15 cellular contexts compared by ENCODE assay signal in genomic region chr6:167815296-167815980, GRCh38. TPM values are rescaled to one million over a fixed set of nuclear protein-coding genes. Genes with fewer than 3 reads are reported as not detected.
A peak's percentile ranks its signal among the peaks of the same experiment; 100 is the strongest.
DNase-seq lines count a peak whose midpoint lies in the region; ATAC-seq, FAIRE-seq and TF ChIP-seq lines count a peak whose summit lies in the region.
"Had no signal": no experiment of that assay in that cellular context is flagged by ENCODE, and none has a peak within 500 bp of the region (broad histone marks: within the 10 kb centered on the region; RNA-seq: fewer than 3 reads in every experiment).

No MANE protein-coding gene starts in this region.

- intact Hi-C loops in CD4-positive, alpha-beta T cell (cut with DNase I, micrococcal nuclease), result no loop called here
- intact Hi-C loops in Calu3 (cut with micrococcal nuclease; ENCODE audit: unreplicated experiment), result no loop called here

- H3K27ac Mint-ChIP-seq in T-helper 1 cell treated with Interleukin-12 subunit alpha and Interleukin-12 subunit beta and Interleukin-4 antibody, amounts not matched to agents 30 μg/mL and 1 μg/mL, for 36 hours, result no peak overlapping the region
- H3K27ac Mint-ChIP-seq in CD4-positive, alpha-beta T cell, result no peak overlapping the region
- no peak overlapping the region for H3K27ac Mint-ChIP-seq in Calu3 (ENCODE audit: unreplicated experiment)
- H3K27ac Mint-ChIP-seq: activated CD8-positive, alpha-beta T cell treated with anti-CD3 and anti-CD28 coated beads for 36 hours had no signal

- CTCF ChIA-PET in CD4-positive, alpha-beta T cell (lab: Charles Lee), result no interaction called here
- CTCF ChIA-PET in Calu3 (lab: Charles Lee), result no interaction called here

- no peaks in the 10 kb centered on the region for H3K9me3 Mint-ChIP-seq in T-helper 1 cell treated with Interleukin-12 subunit alpha and Interleukin-12 subunit beta and Interleukin-4 antibody, amounts not matched to agents 30 μg/mL and 1 μg/mL, for 36 hours
- no peaks in the 10 kb centered on the region for H3K9me3 Mint-ChIP-seq in CD4-positive, alpha-beta T cell
- no peaks in the 10 kb centered on the region for H3K9me3 Mint-ChIP-seq in Calu3 (ENCODE audit: low read depth, unreplicated experiment)
- H3K9me3 Mint-ChIP-seq: activated CD8-positive, alpha-beta T cell treated with anti-CD3 and anti-CD28 coated beads for 36 hours had no signal

- 93% methylated on average over 25 of the region's 25 CpGs for WGBS in mesenchymal stem cell

- H3K9ac ChIP-seq in mesenchymal stem cell (ENCODE audit: low read length), result no peak overlapping the region

- H2BK5ac ChIP-seq in mesenchymal stem cell (ENCODE audit: low read depth, low read length, poor library complexity, severe bottlenecking), result no peak overlapping the region

- no peak overlapping the region for H2BK120ac ChIP-seq in mesenchymal stem cell (ENCODE audit: low read depth, low read length)

- H3K14ac ChIP-seq in mesenchymal stem cell (ENCODE audit: low read length in 2 of 2), result no peak overlapping the region

- no peaks in the 10 kb centered on the region for H3K4me1 ChIP-seq in mesenchymal stem cell (ENCODE audit: control insufficient read depth, insufficient read depth, low read depth, low read length)

- ATAC-seq in CD4-positive, alpha-beta T cell (ENCODE audit: poor library complexity), result no peak
- ATAC-seq: activated CD8-positive, alpha-beta T cell treated with anti-CD3 and anti-CD28 coated beads for 36 hours had no signal

- no peak overlapping the region for H2AK5ac ChIP-seq in mesenchymal stem cell (ENCODE audit: low read length, severe bottlenecking)

- H3K4me3 ChIP-seq in mesenchymal stem cell (ENCODE audit: insufficient read depth in 1 of 2, low read depth in 1 of 2, low read length in 2 of 2), result peak overlapping the region in 1 of 2 experiments; percentile 28

- H3K18ac ChIP-seq in mesenchymal stem cell (ENCODE audit: low read depth in 1 of 2, low read length in 2 of 2), result no peak overlapping the region

- no peak overlapping the region for H2AFZ ChIP-seq in mesenchymal stem cell (ENCODE audit: low read depth, low read length)

- peaks cover 0 to 2% of the 10 kb centered on the region in 2 experiments for H3K27me3 ChIP-seq in mesenchymal stem cell (ENCODE audit: control insufficient read depth in 1 of 2, insufficient read depth in 1 of 2, low read length in 2 of 2)
- H3K27me3 ChIP-seq in CD4-positive, alpha-beta T cell (ENCODE audit: control insufficient read depth, insufficient read depth, low read length), result peaks cover 19% of the 10 kb centered on the region

- POLR2A ChIA-PET in CD4-positive, alpha-beta T cell (lab: Charles Lee), result no interaction called here

- no peak overlapping the region for H3K27ac ChIP-seq in mesenchymal stem cell (ENCODE audit: low read length, poor library complexity, severe bottlenecking)
- H3K27ac ChIP-seq in CD4-positive, alpha-beta T cell (ENCODE audit: low read depth, low read length), result no peak overlapping the region

- no peaks in the 10 kb centered on the region for H3K36me3 ChIP-seq in mesenchymal stem cell (ENCODE audit: control insufficient read depth in 1 of 2, insufficient read depth in 2 of 2, low read depth in 1 of 2, low read length in 2 of 2)

- peak overlapping the region; percentile 77 for H4K8ac ChIP-seq in mesenchymal stem cell (ENCODE audit: low read length)

- H3K79me1 ChIP-seq in mesenchymal stem cell (replicated peaks; ENCODE audit: low read length, poor library complexity, severe bottlenecking), result no peaks in the 10 kb centered on the region

- H3K36me3 Mint-ChIP-seq in T-helper 1 cell treated with Interleukin-12 subunit alpha and Interleukin-12 subunit beta and Interleukin-4 antibody, amounts not matched to agents 30 μg/mL and 1 μg/mL, for 36 hours (ENCODE audit: low read depth), result no peaks in the 10 kb centered on the region
- H3K36me3 Mint-ChIP-seq in CD4-positive, alpha-beta T cell (ENCODE audit: low read depth), result no peaks in the 10 kb centered on the region
- no peaks in the 10 kb centered on the region for H3K36me3 Mint-ChIP-seq in Calu3 (ENCODE audit: insufficient read depth, unreplicated experiment)

- H4K91ac ChIP-seq in mesenchymal stem cell (ENCODE audit: low read length), result peak overlapping the region; percentile 28

- FAIRE-seq in RCC 7860 (lab: Jason Lieb, UNC), result no peak

- no peak overlapping the region for H2BK12ac ChIP-seq in mesenchymal stem cell (ENCODE audit: low read length in 2 of 2)

- peak overlapping the region; percentile 19 for H2BK15ac ChIP-seq in mesenchymal stem cell (ENCODE audit: low read depth, poor library complexity, severe bottlenecking)

- BruUV-seq in Calu3 (replicated peaks; lab: Mats Ljungman, UMichigan), result no TSS peak

- H3K4ac ChIP-seq in mesenchymal stem cell (ENCODE audit: low read depth in 1 of 2, low read length in 2 of 2), result no peak overlapping the region

- no peak for TF ChIP-seq CTCF in CD4-positive, alpha-beta T cell (IDR thresholded peaks at IDR 0.05)
- TF ChIP-seq CTCF in Calu3 (IDR thresholded peaks at IDR 0.05; ENCODE audit: unreplicated experiment), result no peak

- H3K4me2 ChIP-seq in mesenchymal stem cell (ENCODE audit: low read length, poor library complexity, severe bottlenecking), result no peak overlapping the region

- peak overlapping the region; percentile 29 for H3K4me3 Mint-ChIP-seq in T-helper 1 cell treated with Interleukin-12 subunit alpha and Interleukin-12 subunit beta and Interleukin-4 antibody, amounts not matched to agents 30 μg/mL and 1 μg/mL, for 36 hours
- no peak overlapping the region for H3K4me3 Mint-ChIP-seq in CD4-positive, alpha-beta T cell
- no peak overlapping the region for H3K4me3 Mint-ChIP-seq in Calu3 (ENCODE audit: low read depth, unreplicated experiment)
- H3K4me3 Mint-ChIP-seq: activated CD8-positive, alpha-beta T cell treated with anti-CD3 and anti-CD28 coated beads for 36 hours; neural crest cell had no signal

- peaks cover 54% of the 10 kb centered on the region for H3K27me3 Mint-ChIP-seq in T-helper 1 cell treated with Interleukin-12 subunit alpha and Interleukin-12 subunit beta and Interleukin-4 antibody, amounts not matched to agents 30 μg/mL and 1 μg/mL, for 36 hours (ENCODE audit: low read depth)
- peaks cover 65% of the 10 kb centered on the region for H3K27me3 Mint-ChIP-seq in CD4-positive, alpha-beta T cell
- no peaks in the 10 kb centered on the region for H3K27me3 Mint-ChIP-seq in Calu3 (ENCODE audit: unreplicated experiment)

- H3K9me3 ChIP-seq in mesenchymal stem cell (ENCODE audit: control insufficient read depth, low read length), result no peaks in the 10 kb centered on the region
- H3K9me3 ChIP-seq in CD4-positive, alpha-beta T cell (ENCODE audit: control insufficient read depth, low read length), result no peaks in the 10 kb centered on the region

- DNase-seq in T-helper 1 cell (no peak), DMS114 treated with DMSO at 0.1 percent for 48 hours (lab: John Stamatoyannopoulos, UW; ENCODE audit: unreplicated experiment) (peak; percentile 26), SW480 (ENCODE audit: low spot score) (peak; percentile 77), mesenchymal stem cell (no peak), Calu3 (no peak), RCC 7860 (ENCODE audit: low spot score) (no peak)
- no peak for DNase-seq in CD4-positive, alpha-beta T cell
- DNase-seq: activated CD8-positive, alpha-beta T cell treated with anti-CD3 and anti-CD28 coated beads for 36 hours; effector CD8-positive, alpha-beta T cell; NCI-H187 treated with DMSO at 0.1 percent for 48 hours; NCI-H510A treated with DMSO at 0.1 percent for 48 hours; stimulated activated CD4-positive, alpha-beta T cell treated with anti-CD3 and anti-CD28 coated beads, Interleukin-4, amount 100 ng/mL, for 1 hour; T1000 had no signal

- H3K23ac ChIP-seq in mesenchymal stem cell (ENCODE audit: low read length in 2 of 2), result no peak overlapping the region

- H3K4me1 Mint-ChIP-seq in T-helper 1 cell treated with Interleukin-12 subunit alpha and Interleukin-12 subunit beta and Interleukin-4 antibody, amounts not matched to agents 30 μg/mL and 1 μg/mL, for 36 hours (ENCODE audit: low read depth), result no peaks in the 10 kb centered on the region
- no peaks in the 10 kb centered on the region for H3K4me1 Mint-ChIP-seq in CD4-positive, alpha-beta T cell (ENCODE audit: low read depth)
- H3K4me1 Mint-ChIP-seq in Calu3 (ENCODE audit: low read depth, unreplicated experiment), result peaks cover 24% of the 10 kb centered on the region
- H3K4me1 Mint-ChIP-seq: neural crest cell had no signal

RNA-seq across cellular contexts. Expression of gene AFDN, which starts 11.3 kb away (rescaled TPM):
- polyA plus RNA-seq in mesenchymal stem cell (2013, experiment 1 of 2), result 47.4 TPM
- polyA plus RNA-seq in mesenchymal stem cell (2013, experiment 2 of 2), result 42.9 TPM
- total RNA-seq in CD4-positive, alpha-beta T cell, result 10 to 100 TPM in 1 of 2 experiments, 1 to 10 TPM in 1; 9.1 to 10.2 TPM
- 226 and 237 TPM in 2 replicates for total RNA-seq in Calu3 (2022)

Comparison
In these comparisons a context has a peak if more than half of its experiments do, and no peak if none do; other contexts are left out.
1. DNase-seq: peak in DMS114 treated with DMSO at 0.1 percent for 48 hours (single experiment) and SW480 (single experiment); none in T-helper 1 cell (0 of 5), mesenchymal stem cell (single experiment), CD4-positive, alpha-beta T cell (0 of 10), Calu3 (single experiment) and RCC 7860 (single experiment).
2. RNA of gene AFDN, which starts 11.3 kb away (total RNA-seq): 226 to 237 TPM in Calu3; 9.1 to 10.2 TPM in CD4-positive, alpha-beta T cell; every median in the first group is over 10 times any median in the second.